ENCODE assay signal across 8 cellular contexts in the genomic region with DNA sequence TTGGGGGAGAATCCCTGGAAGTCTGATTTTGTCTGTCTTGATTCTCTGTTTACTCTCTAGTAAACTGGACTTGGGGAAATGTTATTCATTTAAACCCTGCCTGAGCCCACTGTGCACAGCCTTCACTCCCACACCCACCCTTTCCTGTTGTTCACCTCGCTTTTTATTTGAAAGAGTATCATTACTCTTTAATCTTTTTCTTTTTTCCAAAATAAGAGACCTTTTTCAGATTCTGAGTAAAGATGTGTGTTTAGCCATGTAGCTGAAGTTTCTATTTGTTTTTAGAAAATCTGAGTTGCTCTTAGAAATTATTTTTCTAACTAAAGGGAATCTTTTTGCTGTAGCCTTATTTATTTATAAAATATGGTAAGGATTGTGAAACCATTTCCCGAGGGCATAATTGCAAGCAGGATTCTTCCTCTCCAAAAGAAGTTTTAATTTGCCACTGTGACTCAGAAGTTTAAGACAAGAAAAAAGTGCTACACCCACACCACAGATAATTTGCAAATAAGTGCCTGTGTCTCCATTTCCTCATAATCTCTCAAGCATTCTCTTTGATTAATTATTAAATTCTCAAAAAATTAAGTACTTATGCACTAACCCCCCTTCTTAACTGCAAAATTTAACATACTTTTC. TPM values are rescaled to one million over a fixed set of nuclear protein-coding genes. Genes with fewer than 3 reads are reported as not detected.
DNase-seq lines count a peak whose midpoint lies in the region; ATAC-seq and TF ChIP-seq lines count a peak whose summit lies in the region.

No MANE protein-coding gene starts in this region.

- POLR2A ChIA-PET in activated CD8-positive, alpha-beta T cell treated with anti-CD3 and anti-CD28 coated beads, Interleukin-2, amount 10 ng/mL, durations not matched to agents 7 days and 5 days (lab: Charles Lee): interaction anchor here (0.9 to 1.5 kb wide), 2 partner anchors 31 to 43 kb away, joined by 3 to 5 read pairs; no protein-coding TSS in a partner anchor

- ATAC-seq in activated T-cell treated with anti-CD3 and anti-CD28 coated beads, Interleukin-2, amount 50 U/mL, for 72 hours (replicated peaks in 1 of 2): peak; percentile 69 to 75
- peak; percentile 57 for ATAC-seq in activated CD8-positive, alpha-beta T cell treated with anti-CD3 and anti-CD28 coated beads, Interleukin-2, amount 10 ng/mL, durations not matched to agents 7 days and 5 days
- ATAC-seq in foreskin keratinocyte (peak; percentile 47), GM19035 (IDR thresholded peaks at IDR 0.05; ENCODE audit: unreplicated experiment) (no peak), HG02798 (IDR thresholded peaks at IDR 0.05; ENCODE audit: poor library complexity, unreplicated experiment) (no peak)

- H3K27ac ChIP-seq in foreskin keratinocyte: peak overlapping the region; percentile 4
- H3K27ac ChIP-seq in suprapubic skin: peak overlapping the region; percentile 10

- peak overlapping the region; percentile 89 for H3K27ac Mint-ChIP-seq in activated T-cell treated with anti-CD3 and anti-CD28 coated beads, Interleukin-2, amount 50 U/mL, for 72 hours
- H3K27ac Mint-ChIP-seq in activated CD8-positive, alpha-beta T cell treated with anti-CD3 and anti-CD28 coated beads, Interleukin-2, amount 10 ng/mL, durations not matched to agents 7 days and 5 days: peak overlapping the region; percentile 16

- TF ChIP-seq CTCF in foreskin keratinocyte (conservative IDR thresholded peaks at IDR 0.05) (no peak), suprapubic skin (IDR thresholded peaks at IDR 0.05) (no peak), GM13976 (IDR thresholded peaks at IDR 0.05; ENCODE audit: borderline replicate concordance, control extremely low read depth, extremely low read depth, insufficient read depth, missing control alignments) (no peak)

- CTCF ChIA-PET in activated CD8-positive, alpha-beta T cell treated with anti-CD3 and anti-CD28 coated beads, Interleukin-2, amount 10 ng/mL, durations not matched to agents 7 days and 5 days (lab: Charles Lee): interaction anchor here (1.1 to 1.3 kb wide), 2 partner anchors 27 to 70 kb away, joined by 3 to 4 read pairs; no protein-coding TSS in a partner anchor

- H3K36me3 ChIP-seq in suprapubic skin: no peaks in the 10 kb centered on the region

- no peak for TF ChIP-seq EP300 in suprapubic skin (IDR thresholded peaks at IDR 0.05)

- peak overlapping the region; percentile 33 to 71 for H3K4me3 Mint-ChIP-seq in activated T-cell treated with anti-CD3 and anti-CD28 coated beads, Interleukin-2, amount 50 U/mL, for 72 hours
- peak overlapping the region; percentile 5 for H3K4me3 Mint-ChIP-seq in activated CD8-positive, alpha-beta T cell treated with anti-CD3 and anti-CD28 coated beads, Interleukin-2, amount 10 ng/mL, durations not matched to agents 7 days and 5 days

- H3K4me1 Mint-ChIP-seq in activated T-cell treated with anti-CD3 and anti-CD28 coated beads, Interleukin-2, amount 50 U/mL, for 72 hours (ENCODE audit: low read depth): peaks cover 81% of the 10 kb centered on the region
- peaks cover 54% of the 10 kb centered on the region for H3K4me1 Mint-ChIP-seq in activated CD8-positive, alpha-beta T cell treated with anti-CD3 and anti-CD28 coated beads, Interleukin-2, amount 10 ng/mL, durations not matched to agents 7 days and 5 days (ENCODE audit: low read depth)

- H3K9me3 Mint-ChIP-seq in activated T-cell treated with anti-CD3 and anti-CD28 coated beads, Interleukin-2, amount 50 U/mL, for 72 hours: peaks cover under 1 to 1% of the 10 kb centered on the region in 2 donors
- H3K9me3 Mint-ChIP-seq in activated CD8-positive, alpha-beta T cell treated with anti-CD3 and anti-CD28 coated beads, Interleukin-2, amount 10 ng/mL, durations not matched to agents 7 days and 5 days (ENCODE audit: insufficient read depth): peaks cover under 1% of the 10 kb centered on the region

- DNase-seq in activated T-cell treated with anti-CD3 and anti-CD28 coated beads, Interleukin-2, amount 50 U/mL, for 72 hours: no peak
- no peak for DNase-seq in activated T-cell treated with anti-CD3 and anti-CD28 coated beads, Interleukin-2, amount 50 U/mL, for 48 hours
- no peak for DNase-seq in activated CD8-positive, alpha-beta T cell treated with anti-CD3 and anti-CD28 coated beads, Interleukin-2, amount 10 ng/mL, durations not matched to agents 7 days and 5 days
- DNase-seq in foreskin keratinocyte (peak; percentile 32 to 61), suprapubic skin (ENCODE audit: low spot score in 2 of 2) (no peak), GM13976 (ENCODE audit: low spot score) (no peak)

- TF ChIP-seq POLR2A in suprapubic skin (IDR thresholded peaks at IDR 0.05): no peak

- H3K4me1 ChIP-seq in foreskin keratinocyte: peaks cover 22% of the 10 kb centered on the region
- peaks cover 30% of the 10 kb centered on the region for H3K4me1 ChIP-seq in suprapubic skin

- H3K27me3 ChIP-seq in foreskin keratinocyte: no peaks in the 10 kb centered on the region
- H3K27me3 ChIP-seq in suprapubic skin: no peaks in the 10 kb centered on the region

- no peaks in the 10 kb centered on the region for H3K27me3 Mint-ChIP-seq in activated T-cell treated with anti-CD3 and anti-CD28 coated beads, Interleukin-2, amount 50 U/mL, for 72 hours (ENCODE audit: low read depth)
- no peaks in the 10 kb centered on the region for H3K27me3 Mint-ChIP-seq in activated CD8-positive, alpha-beta T cell treated with anti-CD3 and anti-CD28 coated beads, Interleukin-2, amount 10 ng/mL, durations not matched to agents 7 days and 5 days (ENCODE audit: low read depth)

- in situ Hi-C loops in GM13976 (cut with MboI; ENCODE audit: low sequenced_read_pairs, unreplicated experiment): no loop called here

- H3K36me3 Mint-ChIP-seq in activated T-cell treated with anti-CD3 and anti-CD28 coated beads, Interleukin-2, amount 50 U/mL, for 72 hours (ENCODE audit: insufficient read depth in 2 of 2): peaks cover 4 to 12% of the 10 kb centered on the region in 2 donors
- H3K36me3 Mint-ChIP-seq in activated CD8-positive, alpha-beta T cell treated with anti-CD3 and anti-CD28 coated beads, Interleukin-2, amount 10 ng/mL, durations not matched to agents 7 days and 5 days (ENCODE audit: low read depth): peaks cover 64% of the 10 kb centered on the region

- no peaks in the 10 kb centered on the region for H3K9me3 ChIP-seq in suprapubic skin

- WGBS in suprapubic skin: 7% methylated on average over 2 of the region's 2 CpGs

- H3K4me3 ChIP-seq in suprapubic skin: no peak overlapping the region

RNA-seq across cellular contexts. Expression of gene RASA2, which starts 43.4 kb away (rescaled TPM):
- total RNA-seq in activated T-cell treated with anti-CD3 and anti-CD28 coated beads, Interleukin-2, amount 50 U/mL, for 72 hours: 10 to 100 TPM; 34.4 to 37.3 TPM
- total RNA-seq in activated CD8-positive, alpha-beta T cell treated with anti-CD3 and anti-CD28 coated beads, Interleukin-2, amount 10 ng/mL, durations not matched to agents 7 days and 5 days: 10 to 100 TPM; 56.8 to 60.2 TPM
- total RNA-seq in foreskin keratinocyte (10.1 and 10.4 TPM in 2 replicates), suprapubic skin (10 to 100 TPM; 14.3 to 48.6 (median 24.0) TPM)
- polyA plus RNA-seq in foreskin keratinocyte: 1.7 and 2.3 TPM in 2 replicates

Comparison
In these comparisons a context has a peak if more than half of its experiments do, and no peak if none do; other contexts are left out.
1. ATAC-seq: peak in activated T-cell treated with anti-CD3 and anti-CD28 coated beads, Interleukin-2, amount 50 U/mL, for 72 hours (2 of 2), activated CD8-positive, alpha-beta T cell treated with anti-CD3 and anti-CD28 coated beads, Interleukin-2, amount 10 ng/mL, durations not matched to agents 7 days and 5 days (single experiment) and foreskin keratinocyte (single experiment); none in GM19035 (single experiment) and HG02798 (single experiment).
2. DNase-seq: peak in foreskin keratinocyte (2 of 2); none in activated T-cell treated with anti-CD3 and anti-CD28 coated beads, Interleukin-2, amount 50 U/mL, for 72 hours (0 of 2), activated T-cell treated with anti-CD3 and anti-CD28 coated beads, Interleukin-2, amount 50 U/mL, for 48 hours (0 of 2), activated CD8-positive, alpha-beta T cell treated with anti-CD3 and anti-CD28 coated beads, Interleukin-2, amount 10 ng/mL, durations not matched to agents 7 days and 5 days (single experiment), suprapubic skin (0 of 2) and GM13976 (single experiment).